Comparison of ENCODE assay signal across 21 cellular contexts in the genomic region with DNA sequence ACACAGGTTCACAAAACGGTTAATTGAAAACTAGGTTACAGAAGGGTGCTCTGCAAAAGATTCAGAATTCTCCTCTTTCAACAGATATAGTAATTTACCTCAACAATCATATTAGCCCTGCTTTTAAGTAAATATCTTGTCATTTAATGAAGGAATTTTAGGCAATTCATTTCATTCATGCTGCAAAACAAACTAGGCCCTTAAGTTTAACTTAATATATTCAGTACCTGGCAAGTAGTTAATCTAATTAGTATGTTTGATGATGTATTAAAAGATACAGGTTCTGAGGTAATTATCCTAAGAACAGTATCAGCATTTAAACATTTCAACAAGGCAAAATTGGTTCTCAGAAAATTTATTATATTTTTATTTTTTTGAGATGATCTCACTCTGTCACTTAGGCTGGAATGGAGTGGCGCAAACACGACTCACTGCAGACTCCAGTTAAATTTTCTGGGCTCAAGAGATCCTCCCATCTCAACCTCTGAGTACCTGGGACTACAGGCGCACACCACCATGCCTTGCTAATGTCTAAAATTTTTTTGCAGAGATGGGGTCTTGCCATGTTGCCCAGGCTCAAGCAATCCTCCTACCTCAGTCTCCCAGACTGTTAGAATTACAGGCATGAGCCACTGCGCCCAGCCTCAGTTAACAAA.
"Had no signal": no experiment of that assay in that cellular context is flagged by ENCODE, and none has a peak within 500 bp of the region (broad histone marks: within the 10 kb centered on the region; RNA-seq: fewer than 3 reads in every experiment).

No MANE protein-coding gene starts in this region.

- H3K27me3 Mint-ChIP-seq: activated naive CD8-positive, alpha-beta T cell; naive thymus-derived CD4-positive, alpha-beta T cell; stimulated activated naive CD8-positive, alpha-beta T cell treated with anti-CD3 and anti-CD28 coated beads, Interleukin-15, Interleukin-2, amounts not matched to agents 100 ng/mL and 50 ng/mL, for 24 hours had no signal

- H3K27ac ChIP-seq: body of pancreas, gastrocnemius medialis, left lung, ovary, psoas muscle, skin epidermis, tibial nerve had no signal

- H3K27ac Mint-ChIP-seq: activated naive CD8-positive, alpha-beta T cell; endodermal cell; stimulated activated naive CD8-positive, alpha-beta T cell treated with anti-CD3 and anti-CD28 coated beads, Interleukin-15, Interleukin-2, amounts not matched to agents 100 ng/mL and 50 ng/mL, for 24 hours; T-helper 1 cell treated with Interleukin-12 subunit alpha and Interleukin-12 subunit beta and Interleukin-4 antibody, amounts not matched to agents 30 μg/mL and 1 μg/mL, for 36 hours had no signal

- H3K4me3 ChIP-seq: body of pancreas, gastrocnemius medialis, left lung, ovary, psoas muscle, skin epidermis, tibial nerve had no signal

- DNase-seq: activated CD4-positive, alpha-beta T cell treated with anti-CD3 and anti-CD28 coated beads, Interleukin-2, amount 50 U/mL, for 4 hours; activated CD4-positive, CD25-positive, alpha-beta regulatory T cell treated with anti-CD3 and anti-CD28 coated beads, Interleukin-2, amount 50 U/mL, for 72 hours; activated gamma-delta T cell; amygdala; body of pancreas; caudate nucleus; endodermal cell; erythroblast; gastrocnemius medialis; head of caudate nucleus; left lung; naive thymus-derived CD4-positive, alpha-beta T cell; ovary; psoas muscle; right cardiac atrium had no signal

- H3K9me3 Mint-ChIP-seq: endodermal cell; naive thymus-derived CD4-positive, alpha-beta T cell; stimulated activated naive CD8-positive, alpha-beta T cell treated with anti-CD3 and anti-CD28 coated beads, Interleukin-15, Interleukin-2, amounts not matched to agents 100 ng/mL and 50 ng/mL, for 24 hours; T-helper 1 cell treated with Interleukin-12 subunit alpha and Interleukin-12 subunit beta and Interleukin-4 antibody, amounts not matched to agents 30 μg/mL and 1 μg/mL, for 36 hours had no signal

- H3K36me3 ChIP-seq: gastrocnemius medialis, left lung, ovary, tibial nerve had no signal

- H3K27me3 ChIP-seq: body of pancreas, gastrocnemius medialis, left lung, ovary, tibial nerve had no signal

- H3K4me1 Mint-ChIP-seq: endodermal cell had no signal

- FAIRE-seq: colon had no signal

- H3K9me3 ChIP-seq: body of pancreas, gastrocnemius medialis, left lung, ovary, psoas muscle, tibial nerve had no signal

- H3K36me3 Mint-ChIP-seq: activated naive CD8-positive, alpha-beta T cell had no signal

- ATAC-seq: body of pancreas; gastrocnemius medialis; left lung; naive thymus-derived CD4-positive, alpha-beta T cell; psoas muscle; right cardiac atrium had no signal

- H3K4me3 Mint-ChIP-seq: activated naive CD8-positive, alpha-beta T cell; endodermal cell; naive thymus-derived CD4-positive, alpha-beta T cell; stimulated activated naive CD8-positive, alpha-beta T cell treated with anti-CD3 and anti-CD28 coated beads, Interleukin-15, Interleukin-2, amounts not matched to agents 100 ng/mL and 50 ng/mL, for 24 hours; T-helper 1 cell treated with Interleukin-12 subunit alpha and Interleukin-12 subunit beta and Interleukin-4 antibody, amounts not matched to agents 30 μg/mL and 1 μg/mL, for 36 hours had no signal
